Comparison of ENCODE assay signal across 12 cellular contexts in genomic region chr15:83973816-83974215, GRCh38.
DNase-seq lines count a peak whose midpoint lies in the region; ATAC-seq, FAIRE-seq and TF ChIP-seq lines count a peak whose summit lies in the region.
"Had no signal": no experiment of that assay in that cellular context is flagged by ENCODE, and none has a peak within 500 bp of the region (broad histone marks: within the 10 kb centered on the region; RNA-seq: fewer than 3 reads in every experiment).

No MANE protein-coding gene starts in this region.

- no peak overlapping the region for H3K4me3 ChIP-seq in lower lobe of right lung
- H3K4me3 ChIP-seq: spleen had no signal

- no peaks in the 10 kb centered on the region for H3K27me3 ChIP-seq in lower lobe of right lung (ENCODE audit: low read depth)
- H3K27me3 ChIP-seq: spleen had no signal

- TF ChIP-seq CTCF in VCaP (conservative IDR thresholded peaks at IDR 0.05) (peak; percentile 58; the same call in 1 of the 2 replicates), lower lobe of right lung (IDR thresholded peaks at IDR 0.05) (peak; percentile 22), RWPE1 (conservative IDR thresholded peaks at IDR 0.05; ENCODE audit: low read depth) (no peak)

- no peak for TF ChIP-seq POLR2A in GM12891 (IDR thresholded peaks at IDR 0.05; ENCODE audit: low read depth, low read length)

- no peaks in the 10 kb centered on the region for H3K4me1 ChIP-seq in lower lobe of right lung
- H3K4me1 ChIP-seq: spleen had no signal

- FAIRE-seq in GM12891 (lab: Jason Lieb, UNC): peak; percentile 69

- intact Hi-C loops in lower lobe of right lung (cut with DNase I): no loop called here

- ATAC-seq in HG03175 (IDR thresholded peaks at IDR 0.05; ENCODE audit: unreplicated experiment): peak; percentile 89
- ATAC-seq in lower lobe of right lung: no peak
- ATAC-seq in HG02642 (IDR thresholded peaks at IDR 0.05; ENCODE audit: poor library complexity, unreplicated experiment): no peak

- H3K9me3 ChIP-seq in lower lobe of right lung: no peaks in the 10 kb centered on the region

- H3K27ac ChIP-seq in VCaP (no peak overlapping the region), lower lobe of right lung (no peak overlapping the region), RWPE1 (no peak overlapping the region)
- H3K27ac ChIP-seq: spleen had no signal

- no peak for DNase-seq in GM12891 (ENCODE audit: insufficient read length, low spot score)
- no peak for DNase-seq in lower lobe of right lung
- DNase-seq in amygdala (lab: John Stamatoyannopoulos, UW): no peak
- no peak for DNase-seq in SW 1271 (lab: John Stamatoyannopoulos, UW)
- no peak for DNase-seq in RWPE1 (ENCODE audit: low spot score)
- DNase-seq: activated CD4-positive, CD25-positive, alpha-beta regulatory T cell treated with anti-CD3 and anti-CD28 coated beads, Interleukin-2, amount 50 U/mL, for 72 hours; islet precursor cell; NCI-H524; spleen had no signal

- CTCF ChIA-PET in RWPE1 (lab: Yijun Ruan, JAX): interaction anchor here (0.6 kb wide), 2 partner anchors 19 to 495 kb away, joined by 3 to 4 read pairs; no protein-coding TSS in a partner anchor

- POLR2A ChIA-PET in RWPE1 (lab: Yijun Ruan, JAX; ENCODE audit: low non-redundant PET): no interaction called here

- no peaks in the 10 kb centered on the region for H3K36me3 ChIP-seq in lower lobe of right lung
- H3K36me3 ChIP-seq: spleen had no signal

TF ChIP-seq in GM12891, 5 proteins besides CTCF, POLR2A, EP300 and RAD21:
- TF ChIP-seq POLR2AphosphoS5 (IDR thresholded peaks at IDR 0.05; ENCODE audit: low read depth, low read length): no peak
- TF ChIP-seq PAX5 (IDR thresholded peaks at IDR 0.05; ENCODE audit: insufficient read depth, low read length, severe bottlenecking): no peak
- no peak for TF ChIP-seq SPI1 (IDR thresholded peaks at IDR 0.05; ENCODE audit: low read depth, low read length)
- TF ChIP-seq POU2F2 (IDR thresholded peaks at IDR 0.05; ENCODE audit: low read depth, low read length): no peak
- TF ChIP-seq TAF1 (IDR thresholded peaks at IDR 0.05; ENCODE audit: low read depth, low read length): no peak
